1 cellular context compared by ENCODE assay signal in the genomic region with DNA sequence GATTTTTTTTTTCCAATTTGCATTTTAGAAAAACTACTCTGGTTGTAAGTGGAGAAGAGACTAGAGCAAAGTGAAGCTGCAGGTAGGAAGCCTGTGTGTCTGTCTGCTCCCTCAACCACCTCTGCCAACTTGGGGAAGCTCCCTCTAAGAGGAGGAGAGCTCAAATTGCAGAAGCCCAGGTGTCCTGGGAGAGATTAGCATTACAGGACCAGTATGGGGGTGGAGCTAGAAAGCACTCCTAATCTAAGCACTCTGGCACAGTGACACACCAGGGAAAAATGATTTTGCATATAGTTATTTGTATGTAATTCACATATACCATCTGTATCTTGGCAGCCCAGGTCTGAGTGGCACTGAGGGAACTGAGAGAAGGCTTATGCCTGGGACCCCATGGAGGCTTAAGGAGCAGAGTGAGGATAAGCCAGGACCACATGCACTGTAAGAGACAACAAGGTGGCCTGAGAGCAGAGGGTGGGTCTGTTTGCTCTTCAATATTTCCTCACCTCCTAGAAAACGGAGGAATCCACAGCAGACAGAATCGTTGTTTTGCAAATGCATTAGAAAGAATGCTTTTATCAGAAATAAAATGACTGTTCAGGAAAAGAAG.
TF ChIP-seq lines count a peak whose summit lies in the region.

No MANE protein-coding gene starts in this region.

TF ChIP-seq in K562, 482 proteins besides CTCF, POLR2A, EP300 and RAD21:
- TF ChIP-seq CBFA2T3 (IDR thresholded peaks at IDR 0.05) (peak; percentile 22; the same call in 1 of the 2 replicates), MAFG (tag; conservative IDR thresholded peaks at IDR 0.05) (no peak), SIRT6 (IDR thresholded peaks at IDR 0.05; ENCODE audit: low read depth, low read length) (no peak), HDAC8 (tag; IDR thresholded peaks at IDR 0.05) (no peak)
- TF ChIP-seq, protein P1, sequence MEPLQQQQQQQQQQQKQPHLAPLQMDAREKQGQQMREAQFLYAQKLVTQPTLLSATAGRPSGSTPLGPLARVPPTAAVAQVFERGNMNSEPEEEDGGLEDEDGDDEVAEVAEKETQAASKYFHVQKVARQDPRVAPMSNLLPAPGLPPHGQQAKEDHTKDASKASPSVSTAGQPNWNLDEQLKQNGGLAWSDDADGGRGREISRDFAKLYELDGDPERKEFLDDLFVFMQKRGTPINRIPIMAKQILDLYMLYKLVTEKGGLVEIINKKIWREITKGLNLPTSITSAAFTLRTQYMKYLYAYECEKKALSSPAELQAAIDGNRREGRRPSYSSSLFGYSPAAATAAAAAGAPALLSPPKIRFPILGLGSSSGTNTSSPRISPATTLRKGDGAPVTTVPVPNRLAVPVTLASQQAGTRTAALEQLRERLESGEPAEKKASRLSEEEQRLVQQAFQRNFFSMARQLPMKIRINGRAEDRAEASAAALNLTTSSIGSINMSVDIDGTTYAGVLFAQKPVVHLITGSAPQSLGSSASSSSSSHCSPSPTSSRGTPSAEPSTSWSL (CRISPR knock-in tag; IDR thresholded peaks at IDR 0.05; ENCODE audit: borderline replicate concordance), result no peak
- TF ChIP-seq, protein P2, sequence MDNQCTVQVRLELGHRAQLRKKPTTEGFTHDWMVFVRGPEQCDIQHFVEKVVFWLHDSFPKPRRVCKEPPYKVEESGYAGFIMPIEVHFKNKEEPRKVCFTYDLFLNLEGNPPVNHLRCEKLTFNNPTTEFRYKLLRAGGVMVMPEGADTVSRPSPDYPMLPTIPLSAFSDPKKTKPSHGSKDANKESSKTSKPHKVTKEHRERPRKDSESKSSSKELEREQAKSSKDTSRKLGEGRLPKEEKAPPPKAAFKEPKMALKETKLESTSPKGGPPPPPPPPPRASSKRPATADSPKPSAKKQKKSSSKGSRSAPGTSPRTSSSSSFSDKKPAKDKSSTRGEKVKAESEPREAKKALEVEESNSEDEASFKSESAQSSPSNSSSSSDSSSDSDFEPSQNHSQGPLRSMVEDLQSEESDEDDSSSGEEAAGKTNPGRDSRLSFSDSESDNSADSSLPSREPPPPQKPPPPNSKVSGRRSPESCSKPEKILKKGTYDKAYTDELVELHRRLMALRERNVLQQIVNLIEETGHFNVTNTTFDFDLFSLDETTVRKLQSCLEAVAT (IDR thresholded peaks at IDR 0.05), result no peak
